In genomic region chr11:64885367-64886286, GRCh38 we compare ENCODE assay signal across 1 cellular context.
TF ChIP-seq lines count a peak whose summit lies in the region.

No MANE protein-coding gene starts in this region.

TF ChIP-seq in IMR-90, 13 proteins besides CTCF, POLR2A, EP300 and RAD21 (continued from another document):
- 0 out of 2 replicates have a peak, but pooled peaks have one; percentile 12 for TF ChIP-seq MAFK (IDR thresholded peaks at IDR 0.05; ENCODE audit: low read depth, low read length)
- TF ChIP-seq RFX5 (IDR thresholded peaks at IDR 0.05; ENCODE audit: low read depth, low read length): no peak
- peak; percentile 79; the same call in 1 of the 2 replicates for TF ChIP-seq BHLHE40 (IDR thresholded peaks at IDR 0.05; ENCODE audit: low read depth, low read length)
- no peak for TF ChIP-seq MAZ (IDR thresholded peaks at IDR 0.05; ENCODE audit: borderline replicate concordance, low read depth, low read length)
- TF ChIP-seq SMC3 (IDR thresholded peaks at IDR 0.05; ENCODE audit: low read depth, low read length): no peak
- TF ChIP-seq NFE2L2 (IDR thresholded peaks at IDR 0.05; ENCODE audit: low read depth, low read length): peak; percentile 38; the same call in 1 of the 2 replicates
- TF ChIP-seq RCOR1 (IDR thresholded peaks at IDR 0.05; ENCODE audit: insufficient replicate concordance, low read length): no peak
- TF ChIP-seq MXI1 (IDR thresholded peaks at IDR 0.05; ENCODE audit: borderline replicate concordance, low read depth, low read length): peak; percentile 67; the same call in 1 of the 2 replicates
- no peak for TF ChIP-seq CHD1 (IDR thresholded peaks at IDR 0.05; ENCODE audit: low read depth, low read length)
- TF ChIP-seq USF2 (IDR thresholded peaks at IDR 0.05; ENCODE audit: low read depth, low read length): peak; percentile 29; the same call in 1 of the 2 replicates
- TF ChIP-seq FOS (IDR thresholded peaks at IDR 0.05; ENCODE audit: low read depth, low read length): peak; percentile 78
